ENCODE assay signal across 28 cellular contexts in genomic region chr2:154673694-154674093, GRCh38. TPM values are rescaled to one million over a fixed set of nuclear protein-coding genes. Genes with fewer than 3 reads are reported as not detected.
"Had no signal": no experiment of that assay in that cellular context is flagged by ENCODE, and none has a peak within 500 bp of the region (broad histone marks: within the 10 kb centered on the region; RNA-seq: fewer than 3 reads in every experiment).

No MANE protein-coding gene starts in this region.

- H3K4me2 ChIP-seq: neural progenitor cell, smooth muscle cell had no signal

- H3K9me3 ChIP-seq: ovary, psoas muscle, right lobe of liver, sigmoid colon, spleen, suprapubic skin, testis, tibial artery, transverse colon, upper lobe of right lung, uterus had no signal

- H2AFZ ChIP-seq: neural progenitor cell, parathyroid adenoma had no signal

- H3K79me2 ChIP-seq: parathyroid adenoma had no signal

- H3K36me3 ChIP-seq: neural progenitor cell, ovary, right lobe of liver, sigmoid colon, spleen, suprapubic skin, tibial artery, transverse colon, upper lobe of right lung, uterus had no signal

- DNase-seq: naive thymus-derived CD8-positive, alpha-beta T cell; nephron progenitor cell; occipital lobe; ovary; posterior cingulate gyrus; psoas muscle; right cardiac atrium; right lobe of liver; sigmoid colon; spleen; stimulated activated CD4-positive, alpha-beta T cell treated with anti-CD3 and anti-CD28 coated beads, Interleukin-12 subunit alpha, Interleukin-12 subunit beta, amount 100 ng/mL, for 4 hours; stimulated activated CD4-positive, alpha-beta T cell treated with anti-CD3 and anti-CD28 coated beads, Interleukin-1b, Interleukin-23, amount 100 ng/mL, for 48 hours; stimulated activated CD4-positive, alpha-beta T cell treated with anti-CD3 and anti-CD28 coated beads, Interleukin-4, amount 100 ng/mL, for 1 hour; stimulated activated CD4-positive, alpha-beta T cell treated with anti-CD3 and anti-CD28 coated beads, Interleukin-4, amount 100 ng/mL, for 4 hours; stimulated activated CD8-positive, alpha-beta memory T cell treated with anti-CD3 and anti-CD28 coated beads, Interleukin-4, amount 100 ng/mL, for 48 hours; stimulated activated naive CD4-positive, alpha-beta T cell; stimulated activated naive CD8-positive, alpha-beta T cell treated with anti-CD3 and anti-CD28 coated beads, Interleukin-15, amount 100 ng/mL, for 72 hours; stimulated activated naive CD8-positive, alpha-beta T cell treated with anti-CD3 and anti-CD28 coated beads, Interleukin-15, Interleukin-2, amounts not matched to agents 100 U/mL and 50 U/mL, for 24 hours; substantia nigra; testis; tibial artery; transverse colon; upper lobe of right lung; uterus had no signal

- H3K27me3 ChIP-seq: neural progenitor cell, ovary, right lobe of liver, sigmoid colon, spleen, suprapubic skin, testis, tibial artery, transverse colon, upper lobe of right lung, uterus had no signal

- H3K27ac ChIP-seq: neural progenitor cell, ovary, parathyroid adenoma, psoas muscle, right lobe of liver, sigmoid colon, spleen, suprapubic skin, testis, tibial artery, transverse colon, upper lobe of right lung, uterus had no signal

- H3K4me1 ChIP-seq: neural progenitor cell, parathyroid adenoma, psoas muscle, right lobe of liver, sigmoid colon, spleen, suprapubic skin, testis, transverse colon, upper lobe of right lung, uterus had no signal

- H3K9ac ChIP-seq: neural progenitor cell, parathyroid adenoma had no signal

- H3K4me3 ChIP-seq: neural progenitor cell, ovary, psoas muscle, right lobe of liver, sigmoid colon, smooth muscle cell, spleen, suprapubic skin, testis, tibial artery, transverse colon, upper lobe of right lung, uterus had no signal

RNA-seq across cellular contexts. Expression of gene KCNJ3, which starts 24.8 kb away (rescaled TPM):
- polyA plus RNA-seq: naive thymus-derived CD8-positive, alpha-beta T cell; smooth muscle cell had no signal
